In the genomic region with DNA sequence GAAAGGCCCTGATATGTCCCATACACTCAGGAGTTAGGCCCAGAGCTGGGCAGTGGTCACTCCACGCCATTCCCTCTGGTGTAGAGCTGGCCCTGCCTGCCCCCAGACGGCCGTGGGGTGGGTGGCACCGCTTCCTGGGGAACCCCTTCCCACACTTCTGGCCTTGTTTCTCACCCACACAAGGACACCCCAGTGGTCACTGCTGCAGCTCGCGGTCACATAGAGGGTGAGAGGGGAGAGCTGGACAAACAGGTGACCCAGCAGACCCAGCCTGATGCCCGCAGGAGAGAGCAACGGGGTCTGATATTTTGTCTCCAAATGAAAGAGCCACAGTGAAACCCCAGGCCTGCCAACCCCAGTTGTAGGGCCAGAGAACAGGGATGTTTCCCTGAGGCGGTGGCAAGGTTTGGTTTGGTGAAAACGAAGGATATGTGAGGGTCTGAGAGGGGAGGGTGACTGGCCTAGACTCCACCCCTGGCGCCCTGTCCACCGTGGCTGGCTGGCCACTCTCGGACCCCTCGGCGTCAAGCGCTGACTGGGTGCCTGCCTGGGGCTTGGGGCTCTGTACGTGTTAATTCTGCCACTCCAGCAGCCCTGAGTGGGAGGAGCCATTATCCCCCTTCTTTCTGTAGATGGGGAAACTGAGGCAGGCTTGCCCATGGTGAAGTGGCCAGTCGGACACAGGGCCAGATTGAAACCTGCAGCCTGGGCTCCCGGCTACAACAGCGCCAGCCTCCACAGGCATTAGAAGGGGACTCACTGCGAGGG, we compare ENCODE assay signal across 8 cellular contexts.
DNase-seq lines count a peak whose midpoint lies in the region; ATAC-seq and TF ChIP-seq lines count a peak whose summit lies in the region.

No MANE protein-coding gene starts in this region.

- peak overlapping the region; percentile 100 for H3K27ac ChIP-seq in HCT116 (ENCODE audit: low read depth, low read length)
- H3K27ac ChIP-seq in ascending aorta = peak overlapping the region; percentile 96 to 100
- H3K27ac ChIP-seq in heart right ventricle = peak overlapping the region; percentile 93 to 100 (median 98)
- peak overlapping the region; percentile 61 to 100 (median 98) for H3K27ac ChIP-seq in skin epidermis

- no peak for DNase-seq in HCT116 (ENCODE audit: low read depth, low spot score)
- peak in 1 of 2 donors; percentile 65 for DNase-seq in ascending aorta (ENCODE audit: low spot score in 2 of 2)
- DNase-seq in heart right ventricle = peak in 1 of 2 donors; percentile 22
- no peak for DNase-seq in AG08395 (ENCODE audit: low spot score)
- no peak for DNase-seq in central memory CD4-positive, alpha-beta T cell
- no peak for DNase-seq in GM13976 (ENCODE audit: low spot score)
- DNase-seq in activated T-cell treated with anti-CD3 and anti-CD28 coated beads for 4 hours = no peak

- H3K4me1 ChIP-seq in HCT116 (ENCODE audit: control insufficient read depth in 1 of 2, insufficient read depth in 2 of 2, low read length in 2 of 2) = peaks cover 70 to 89% of the 10 kb centered on the region in 2 experiments
- peaks cover 22 to 55% of the 10 kb centered on the region in 2 donors for H3K4me1 ChIP-seq in ascending aorta
- peaks cover 39 to 100% (median 92%) of the 10 kb centered on the region in 9 donors for H3K4me1 ChIP-seq in heart right ventricle

- H3K4me3 ChIP-seq in HCT116 (replicated peaks in 1 of 2; ENCODE audit: low read depth in 1 of 2, low read length in 2 of 2) (peak overlapping the region; percentile 60 to 64), ascending aorta (peak overlapping the region; percentile 80 to 89), heart right ventricle (peak overlapping the region; percentile 13 to 98 (median 83)), skin epidermis (peak overlapping the region; percentile 46 to 94 (median 70))

- peak overlapping the region; percentile 99 for H3K9ac ChIP-seq in HCT116 (ENCODE audit: low read length)

- H3K27me3 ChIP-seq in HCT116 (ENCODE audit: insufficient read depth, low read length) (no peaks in the 10 kb centered on the region), ascending aorta (no peaks in the 10 kb centered on the region), heart right ventricle (no peaks in the 10 kb centered on the region)

- H3K9me3 ChIP-seq in HCT116 (ENCODE audit: control insufficient read depth in 1 of 2, insufficient read depth in 1 of 2, low read depth in 1 of 2, low read length in 2 of 2) = no peaks in the 10 kb centered on the region
- H3K9me3 ChIP-seq in ascending aorta = no peaks in the 10 kb centered on the region
- no peaks in the 10 kb centered on the region for H3K9me3 ChIP-seq in heart right ventricle

- CTCF ChIA-PET in HCT116 (lab: Charles Lee) = interaction anchor here (2.0 to 3.6 kb wide), 2 partner anchors 73 kb away, joined by 11 to 13 read pairs; no protein-coding TSS in a partner anchor

- RAD21 ChIA-PET in HCT116 (lab: Charles Lee; ENCODE audit: low non-redundant PET in 1 of 2, low total read pairs in 2 of 2, uncharacterized antibody in 2 of 2, unreplicated experiment in 2 of 2) = no interaction called here

- peak overlapping the region; percentile 99 for H3K4me2 ChIP-seq in HCT116 (ENCODE audit: low read length)

- in situ Hi-C loops in GM13976 (cut with MboI; ENCODE audit: low sequenced_read_pairs, unreplicated experiment) = no loop called here

- H3K36me3 ChIP-seq in HCT116 (ENCODE audit: control insufficient read depth in 1 of 2, insufficient read depth in 2 of 2, low read length in 2 of 2) = peaks cover 4 to 32% of the 10 kb centered on the region in 2 experiments; a peak in 2 of 4 replicates
- H3K36me3 ChIP-seq in ascending aorta = peaks cover 0 to 4% of the 10 kb centered on the region in 2 donors
- peaks cover 0 to 44% (median 4%) of the 10 kb centered on the region in 9 donors for H3K36me3 ChIP-seq in heart right ventricle

- no peak for TF ChIP-seq RAD21 in HCT116 (IDR thresholded peaks at IDR 0.05; ENCODE audit: low read depth)

- peaks cover 100% of the 10 kb centered on the region for H3K79me2 ChIP-seq in HCT116 (ENCODE audit: insufficient read depth, low read length)

- BruUV-seq in HCT116 (replicated peaks; lab: Mats Ljungman, UMichigan) = TSS peak; percentile 20

- TF ChIP-seq CTCF in HCT116 (IDR thresholded peaks at IDR 0.05 in 2 of 3, conservative IDR thresholded peaks at IDR 0.05 in 1 of 3; ENCODE audit: borderline replicate concordance in 1 of 3, insufficient read depth in 1 of 3, low read depth in 2 of 3, low read length in 2 of 3) = no peak
- TF ChIP-seq CTCF in ascending aorta (IDR thresholded peaks at IDR 0.05) = no peak
- no peak for TF ChIP-seq CTCF in heart right ventricle (IDR thresholded peaks at IDR 0.05)
- TF ChIP-seq CTCF in GM13976 (IDR thresholded peaks at IDR 0.05; ENCODE audit: borderline replicate concordance, control extremely low read depth, extremely low read depth, insufficient read depth, missing control alignments) = no peak

- H2AFZ ChIP-seq in HCT116 (ENCODE audit: low read depth, low read length, poor library complexity, severe bottlenecking) = no peak overlapping the region

- H3K9me2 ChIP-seq in HCT116 (ENCODE audit: insufficient read depth) = no peaks in the 10 kb centered on the region

- TF ChIP-seq POLR2A in HCT116 (IDR thresholded peaks at IDR 0.05; ENCODE audit: borderline replicate concordance, extremely low read depth, insufficient read depth, insufficient read length) = no peak

- no peaks in the 10 kb centered on the region for H4K20me1 ChIP-seq in HCT116 (ENCODE audit: insufficient read depth)

- intact Hi-C loops in HCT116 (cut with micrococcal nuclease) = no loop called here
- intact Hi-C loops in ascending aorta (cut with DNase I) = no loop called here
- intact Hi-C loops in heart right ventricle (cut with DNase I) = loop anchor here in 5 of 10 donors (5.0 to 10.0 kb wide), 3 partner anchors 33 to 72 kb away; no protein-coding TSS in a partner anchor

- peak; percentile 6 for ATAC-seq in HCT116
- peak in 1 of 8 donors; percentile 9 for ATAC-seq in heart right ventricle

- 34 to 52% methylated on average over 21 of the region's 21 CpGs for WGBS in heart right ventricle, 2 donors

- POLR2A ChIA-PET in HCT116 (lab: Charles Lee) = interaction anchor here (1.4 to 1.9 kb wide), 2 partner anchors 65 to 73 kb away, joined by 5 to 7 read pairs; no protein-coding TSS in a partner anchor

TF ChIP-seq in HCT116, 20 proteins besides CTCF, POLR2A, EP300 and RAD21:
- TF ChIP-seq, protein P1, sequence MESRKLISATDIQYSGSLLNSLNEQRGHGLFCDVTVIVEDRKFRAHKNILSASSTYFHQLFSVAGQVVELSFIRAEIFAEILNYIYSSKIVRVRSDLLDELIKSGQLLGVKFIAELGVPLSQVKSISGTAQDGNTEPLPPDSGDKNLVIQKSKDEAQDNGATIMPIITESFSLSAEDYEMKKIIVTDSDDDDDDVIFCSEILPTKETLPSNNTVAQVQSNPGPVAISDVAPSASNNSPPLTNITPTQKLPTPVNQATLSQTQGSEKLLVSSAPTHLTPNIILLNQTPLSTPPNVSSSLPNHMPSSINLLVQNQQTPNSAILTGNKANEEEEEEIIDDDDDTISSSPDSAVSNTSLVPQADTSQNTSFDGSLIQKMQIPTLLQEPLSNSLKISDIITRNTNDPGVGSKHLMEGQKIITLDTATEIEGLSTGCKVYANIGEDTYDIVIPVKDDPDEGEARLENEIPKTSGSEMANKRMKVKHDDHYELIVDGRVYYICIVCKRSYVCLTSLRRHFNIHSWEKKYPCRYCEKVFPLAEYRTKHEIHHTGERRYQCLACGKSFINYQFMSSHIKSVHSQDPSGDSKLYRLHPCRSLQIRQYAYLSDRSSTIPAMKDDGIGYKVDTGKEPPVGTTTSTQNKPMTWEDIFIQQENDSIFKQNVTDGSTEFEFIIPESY (IDR thresholded peaks at IDR 0.05; ENCODE audit: extremely low read depth, insufficient replicate concordance, low read length) = no peak
